ENCODE assay signal across 9 cellular contexts in genomic region chr2:218259099-218259921, GRCh38. TPM values are rescaled to one million over a fixed set of nuclear protein-coding genes. Genes with fewer than 3 reads are reported as not detected.
DNase-seq lines count a peak whose midpoint lies in the region; ATAC-seq and TF ChIP-seq lines count a peak whose summit lies in the region.
"Had no signal": no experiment of that assay in that cellular context is flagged by ENCODE, and none has a peak within 500 bp of the region (broad histone marks: within the 10 kb centered on the region; RNA-seq: fewer than 3 reads in every experiment).

No MANE protein-coding gene starts in this region.

- TF ChIP-seq CTCF in choroid plexus epithelial cell (conservative IDR thresholded peaks at IDR 0.05; ENCODE audit: low read depth, low read length) = no peak
- no peak for TF ChIP-seq CTCF in upper lobe of right lung (IDR thresholded peaks at IDR 0.05)
- TF ChIP-seq CTCF in WERI-Rb-1 (IDR thresholded peaks at IDR 0.05; ENCODE audit: low read depth, low read length) = no peak

- ATAC-seq in memory B cell (ENCODE audit: low read depth) (no peak), upper lobe of right lung (peak; percentile 68)

- H3K4me3 ChIP-seq in choroid plexus epithelial cell (ENCODE audit: low read depth, low read length) (no peak overlapping the region), upper lobe of right lung (no peak overlapping the region), WERI-Rb-1 (ENCODE audit: low read depth, low read length) (no peak overlapping the region)

- H3K9me3 ChIP-seq in upper lobe of right lung (no peaks in the 10 kb centered on the region), WERI-Rb-1 (ENCODE audit: severe bottlenecking) (no peaks in the 10 kb centered on the region)

- no peaks in the 10 kb centered on the region for H3K9me3 Mint-ChIP-seq in memory B cell

- in situ Hi-C loops in ACHN (cut with HindIII; ENCODE audit: low pct_ligation_motif_present, low pct_unique_long_range_greater_than_20kb, low sequenced_read_pairs) = no loop called here

- intact Hi-C loops in upper lobe of right lung (cut with DNase I) = no loop called here

- peaks cover 37% of the 10 kb centered on the region for H3K36me3 ChIP-seq in upper lobe of right lung
- peaks cover 16% of the 10 kb centered on the region for H3K36me3 ChIP-seq in WERI-Rb-1

- peaks cover 32% of the 10 kb centered on the region for H3K4me1 Mint-ChIP-seq in memory B cell

- H3K27ac ChIP-seq in upper lobe of right lung = peak overlapping the region; percentile 67
- H3K27ac ChIP-seq in WERI-Rb-1 = no peak overlapping the region

- H3K4me3 Mint-ChIP-seq in memory B cell = peak overlapping the region; percentile 34

- peak overlapping the region; percentile 76 for H3K27ac Mint-ChIP-seq in memory B cell

- no peaks in the 10 kb centered on the region for H3K27me3 Mint-ChIP-seq in memory B cell

- H3K27me3 ChIP-seq in upper lobe of right lung (no peaks in the 10 kb centered on the region), WERI-Rb-1 (ENCODE audit: insufficient read depth, low read depth, severe bottlenecking) (no peaks in the 10 kb centered on the region)

- peaks cover 9% of the 10 kb centered on the region for H3K36me3 Mint-ChIP-seq in memory B cell

- peak; percentile 59 for DNase-seq in activated effector memory CD4-positive, alpha-beta T cell treated with anti-CD3 and anti-CD28 coated beads, Interleukin-2, amount 50 U/mL, for 16 hours
- no peak for DNase-seq in activated effector memory CD4-positive, alpha-beta T cell treated with Interleukin-2 at 50 U/mL for 16 hours
- DNase-seq in choroid plexus epithelial cell (ENCODE audit: low read depth) (peak; percentile 79), memory B cell (ENCODE audit: low spot score in 2 of 2) (no peak), upper lobe of right lung (no peak), ACHN (no peak), NCI-H510A (lab: John Stamatoyannopoulos, UW) (no peak), WERI-Rb-1 (no peak)
- DNase-seq: NCI-H2171 treated with DMSO at 0.1 percent for 48 hours had no signal

- peaks cover 38% of the 10 kb centered on the region for H3K4me1 ChIP-seq in upper lobe of right lung

RNA-seq across cellular contexts. Expression of gene GPBAR1, which starts 1.5 kb away (rescaled TPM):
- 2.6 TPM for total RNA-seq in upper lobe of right lung

RNA-seq across cellular contexts. Expression of gene AAMP, which starts 10.6 kb away (rescaled TPM):
- total RNA-seq in upper lobe of right lung = 55.9 TPM

RNA-seq across cellular contexts. Expression of gene PNKD, which starts 11.0 kb away (rescaled TPM):
- total RNA-seq in upper lobe of right lung = 65.4 TPM

RNA-seq across cellular contexts. Expression of gene TMBIM1, which starts 33.0 kb away (rescaled TPM):
- 281 TPM for total RNA-seq in upper lobe of right lung

RNA-seq across cellular contexts. Expression of gene ARPC2, which starts 42.3 kb away (rescaled TPM):
- total RNA-seq in upper lobe of right lung = 357 TPM

Comparison
In these comparisons a context has a peak if more than half of its experiments do, and no peak if none do; other contexts are left out.
1. DNase-seq: peak in activated effector memory CD4-positive, alpha-beta T cell treated with anti-CD3 and anti-CD28 coated beads, Interleukin-2, amount 50 U/mL, for 16 hours (single experiment) and choroid plexus epithelial cell (single experiment); none in activated effector memory CD4-positive, alpha-beta T cell treated with Interleukin-2 at 50 U/mL for 16 hours (single experiment), memory B cell (0 of 2), upper lobe of right lung (single experiment), ACHN (single experiment), NCI-H510A (single experiment) and WERI-Rb-1 (single experiment).